1 cellular context compared by ENCODE assay signal in genomic region chr3:53164911-53165310, GRCh38.
TF ChIP-seq lines count a peak whose summit lies in the region.

No MANE protein-coding gene starts in this region.

TF ChIP-seq in H1, 55 proteins besides CTCF, POLR2A, EP300 and RAD21:
- TF ChIP-seq TEAD4 (IDR thresholded peaks at IDR 0.05; ENCODE audit: low read depth, low read length) (no peak), ZNF274 (IDR thresholded peaks at IDR 0.05; ENCODE audit: borderline replicate concordance, extremely low read depth, low read length) (no peak), GTF2F1 (IDR thresholded peaks at IDR 0.05; ENCODE audit: borderline replicate concordance, low read depth, low read length) (no peak), EGR1 (IDR thresholded peaks at IDR 0.05; ENCODE audit: borderline replicate concordance, low read depth, low read length) (no peak), BCL11A (IDR thresholded peaks at IDR 0.05; ENCODE audit: low read depth in 2 of 2, low read length in 2 of 2) (no peak), SIX5 (IDR thresholded peaks at IDR 0.05; ENCODE audit: low read depth, low read length) (no peak), JUND (IDR thresholded peaks at IDR 0.05; ENCODE audit: low read length) (no peak), KDM4A (IDR thresholded peaks at IDR 0.05; ENCODE audit: low read depth, low read length, severe bottlenecking) (no peak), ASH2L (IDR thresholded peaks at IDR 0.05; ENCODE audit: low read length) (no peak), BACH1 (IDR thresholded peaks at IDR 0.05; ENCODE audit: low read length) (no peak)
